8 cellular contexts compared by ENCODE assay signal in the genomic region with DNA sequence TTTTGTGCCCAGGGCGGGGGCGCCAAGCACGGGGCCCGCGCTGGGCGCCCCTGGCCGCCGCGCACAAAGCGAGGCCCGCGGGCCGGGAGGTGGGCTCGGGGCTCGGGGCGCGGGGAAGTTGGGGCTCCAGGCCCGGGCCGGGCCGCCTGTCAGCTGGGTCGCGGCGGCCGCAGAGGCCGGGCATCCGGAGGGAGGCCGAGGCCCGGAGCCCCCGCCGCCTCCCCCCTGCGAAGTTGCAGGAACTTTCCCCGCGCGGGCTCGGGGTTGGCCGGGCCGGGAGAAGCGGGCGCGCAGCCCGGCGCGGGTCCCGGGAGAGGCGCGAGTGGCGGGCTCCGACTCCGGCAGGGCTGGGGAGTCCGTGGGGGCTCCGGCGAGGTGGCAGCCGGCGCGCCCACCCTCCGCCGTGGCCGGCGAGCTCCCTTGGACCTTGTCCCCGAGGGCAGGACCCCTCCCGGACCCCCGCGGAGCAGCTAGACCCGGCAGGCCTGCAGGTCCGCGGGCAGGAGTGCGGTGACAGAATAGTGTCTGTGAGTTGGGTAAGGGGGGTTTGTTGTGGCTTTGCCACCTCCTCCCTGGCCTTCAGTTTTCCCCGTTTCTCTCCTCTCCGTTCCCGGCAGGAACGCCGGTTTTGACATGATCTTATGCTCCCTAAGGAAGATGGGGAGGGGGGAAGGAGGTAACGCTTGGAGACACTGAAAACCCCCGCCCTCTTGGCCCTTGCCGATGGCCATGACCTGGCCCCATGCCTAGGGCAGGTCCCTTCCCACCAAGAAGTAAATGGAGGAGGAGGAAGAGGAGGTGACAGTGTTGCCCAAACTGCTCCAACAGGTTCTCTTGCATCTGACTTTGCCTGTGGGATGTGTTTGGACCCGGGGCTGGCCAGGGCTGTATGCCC. TPM values are rescaled to one million over a fixed set of nuclear protein-coding genes. Genes with fewer than 3 reads are reported as not detected.
DNase-seq lines count a peak whose midpoint lies in the region; ATAC-seq and TF ChIP-seq lines count a peak whose summit lies in the region.

No MANE protein-coding gene starts in this region.

- H3K9me3 ChIP-seq in breast epithelium, result no peaks in the 10 kb centered on the region

- no peaks in the 10 kb centered on the region for H3K9me3 Mint-ChIP-seq in CD14-positive monocyte
- no peaks in the 10 kb centered on the region for H3K9me3 Mint-ChIP-seq in stimulated activated naive CD8-positive, alpha-beta T cell treated with anti-CD3 and anti-CD28 coated beads, Interleukin-15, amount 100 ng/mL, for 72 hours

- peak; percentile 14 for ATAC-seq in GM19463 (IDR thresholded peaks at IDR 0.05; ENCODE audit: unreplicated experiment)
- ATAC-seq in stimulated activated naive CD8-positive, alpha-beta T cell treated with anti-CD3 and anti-CD28 coated beads, Interleukin-15, amount 100 ng/mL, for 72 hours, result peak; percentile 40

- peaks cover 65% of the 10 kb centered on the region for H3K4me1 Mint-ChIP-seq in CD14-positive monocyte
- peaks cover 59% of the 10 kb centered on the region for H3K4me1 Mint-ChIP-seq in stimulated activated naive CD8-positive, alpha-beta T cell treated with anti-CD3 and anti-CD28 coated beads, Interleukin-15, amount 100 ng/mL, for 72 hours

- DNase-seq in CD14-positive monocyte (ENCODE audit: low spot score) (no peak), NCI-H69 (lab: John Stamatoyannopoulos, UW) (peak; percentile 69), breast epithelium (ENCODE audit: low spot score in 2 of 2) (peak in 1 of 2 donors; percentile 57), kidney tubule cell (ENCODE audit: low spot score) (peak; percentile 20), SHP77 treated with DMSO at 0.1 percent for 48 hours (lab: John Stamatoyannopoulos, UW) (no peak), NCI-H345 (lab: John Stamatoyannopoulos, UW) (no peak)
- DNase-seq in stimulated activated naive CD8-positive, alpha-beta T cell treated with anti-CD3 and anti-CD28 coated beads, Interleukin-15, amount 100 ng/mL, for 72 hours, result peak; percentile 31 to 35

- H3K36me3 ChIP-seq in breast epithelium, result no peaks in the 10 kb centered on the region

- H3K27me3 ChIP-seq in breast epithelium, result no peaks in the 10 kb centered on the region

- peak overlapping the region; percentile 81 to 99 (median 90) for H3K4me3 ChIP-seq in breast epithelium

- peaks cover 2 to 13% of the 10 kb centered on the region in 2 donors for H3K36me3 Mint-ChIP-seq in CD14-positive monocyte

- TF ChIP-seq POLR2A in breast epithelium (IDR thresholded peaks at IDR 0.05), result peak; percentile 41

- intact Hi-C loops in CD14-positive monocyte (cut with micrococcal nuclease), result loop anchor here in 1 of 2 donors (5.0 kb wide), 1 partner anchor 125 kb away; the partner anchor contains the start of genes FAM120A and FAM120AOS
- intact Hi-C loops in breast epithelium (cut with DNase I; ENCODE audit: low total_unique reads), result loop anchor here (10.0 kb wide), 1 partner anchor 122 kb away; the partner anchor contains the start of genes FAM120A and FAM120AOS

- peaks cover 3 to 14% of the 10 kb centered on the region in 2 donors for H3K4me1 ChIP-seq in breast epithelium

- H3K27ac ChIP-seq in breast epithelium, result peak overlapping the region; percentile 88 to 99

- H3K4me3 Mint-ChIP-seq in CD14-positive monocyte, result peak overlapping the region; percentile 81 to 95
- H3K4me3 Mint-ChIP-seq in stimulated activated naive CD8-positive, alpha-beta T cell treated with anti-CD3 and anti-CD28 coated beads, Interleukin-15, amount 100 ng/mL, for 72 hours, result peak overlapping the region; percentile 86 to 87

- peak overlapping the region in 6 of 7 donors; percentile 8 to 85 (median 78) for H3K27ac Mint-ChIP-seq in CD14-positive monocyte
- peak overlapping the region; percentile 89 to 90 for H3K27ac Mint-ChIP-seq in stimulated activated naive CD8-positive, alpha-beta T cell treated with anti-CD3 and anti-CD28 coated beads, Interleukin-15, amount 100 ng/mL, for 72 hours

- peaks cover 0 to 1% (median 0%) of the 10 kb centered on the region in 3 donors for H3K27me3 Mint-ChIP-seq in CD14-positive monocyte (ENCODE audit: low read depth in 3 of 3)
- no peaks in the 10 kb centered on the region for H3K27me3 Mint-ChIP-seq in stimulated activated naive CD8-positive, alpha-beta T cell treated with anti-CD3 and anti-CD28 coated beads, Interleukin-15, amount 100 ng/mL, for 72 hours

- TF ChIP-seq CTCF in CD14-positive monocyte (IDR thresholded peaks at IDR 0.05), result no peak
- TF ChIP-seq CTCF in breast epithelium (IDR thresholded peaks at IDR 0.05), result no peak

RNA-seq across cellular contexts. Expression of gene PHF2, which starts 0.9 kb away (rescaled TPM):
- under 1 TPM; 0.40 to 0.97 TPM for polyA plus RNA-seq in CD14-positive monocyte
- total RNA-seq in breast epithelium, result 10 to 100 TPM; 24.8 to 26.9 (median 25.9) TPM

Comparison
In these comparisons a context has a peak if more than half of its experiments do, and no peak if none do; other contexts are left out.
1. DNase-seq: peak in NCI-H69 (single experiment), kidney tubule cell (single experiment) and stimulated activated naive CD8-positive, alpha-beta T cell treated with anti-CD3 and anti-CD28 coated beads, Interleukin-15, amount 100 ng/mL, for 72 hours (2 of 2); none in CD14-positive monocyte (single experiment), SHP77 treated with DMSO at 0.1 percent for 48 hours (single experiment) and NCI-H345 (single experiment).